Comparison of ENCODE assay signal across 13 cellular contexts in the genomic region with DNA sequence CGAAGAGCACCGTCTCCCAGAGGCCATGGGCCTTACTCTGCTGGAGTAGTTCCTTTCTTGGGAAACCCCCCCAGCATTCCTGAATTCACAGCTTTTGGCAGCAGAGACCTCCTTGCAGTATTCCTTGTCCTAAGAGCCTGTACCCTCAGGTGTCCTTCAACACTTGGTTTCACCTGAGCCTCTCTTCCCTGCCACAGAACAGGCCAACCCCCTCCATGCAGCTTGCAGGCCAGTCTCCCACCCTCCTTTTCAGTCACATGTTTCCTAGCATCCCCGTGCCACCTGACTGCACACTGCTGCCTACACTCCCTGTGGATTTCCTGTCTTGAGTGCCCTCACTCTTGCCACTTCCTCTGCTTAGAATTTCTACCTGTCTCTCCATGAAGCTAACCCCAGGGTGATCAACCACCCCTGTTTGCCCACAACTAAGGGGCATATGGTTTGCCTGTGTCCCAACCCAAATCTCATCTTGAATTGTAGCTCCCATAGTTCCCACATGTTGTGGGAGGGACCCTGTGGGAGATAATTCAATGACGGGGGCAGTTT.
"Had no signal": no experiment of that assay in that cellular context is flagged by ENCODE, and none has a peak within 500 bp of the region (broad histone marks: within the 10 kb centered on the region; RNA-seq: fewer than 3 reads in every experiment).

No MANE protein-coding gene starts in this region.

- H3K4me3 ChIP-seq: gastroesophageal sphincter, heart right ventricle, lung, pancreas had no signal

- H3K27me3 ChIP-seq: gastroesophageal sphincter, heart right ventricle, pancreas had no signal

- H3K4me3 Mint-ChIP-seq: mesothelial cell of epicardium had no signal

- FAIRE-seq: astrocyte, endometrium, pancreas had no signal

- H3K36me3 ChIP-seq: pancreas had no signal

- DNase-seq: activated CD4-positive, CD25-positive, alpha-beta regulatory T cell treated with anti-CD3 and anti-CD28 coated beads, Interleukin-2, amount 50 U/mL, for 72 hours; activated effector memory CD4-positive, alpha-beta T cell treated with anti-CD3 and anti-CD28 coated beads, Interleukin-2, amount 50 U/mL, for 16 hours; activated T-cell treated with anti-CD3 and anti-CD28 coated beads, Interleukin-2, amount 50 U/mL, for 1 hour; heart right ventricle; left colon; pancreas; T1000 had no signal

- H3K4me1 ChIP-seq: gastroesophageal sphincter, heart right ventricle, pancreas had no signal

- H3K9me3 ChIP-seq: gastroesophageal sphincter, heart right ventricle, pancreas had no signal

- H3K27ac ChIP-seq: gastroesophageal sphincter, heart right ventricle, pancreas had no signal

- H3K4me1 Mint-ChIP-seq: mesothelial cell of epicardium had no signal

- H3K36me3 Mint-ChIP-seq: mesothelial cell of epicardium had no signal

- H3K27ac Mint-ChIP-seq: mesothelial cell of epicardium had no signal

- ATAC-seq: gastroesophageal sphincter, heart right ventricle, left colon, pancreas, sciatic nerve had no signal
